Comparison of ENCODE assay signal across 1 cellular context in the genomic region with DNA sequence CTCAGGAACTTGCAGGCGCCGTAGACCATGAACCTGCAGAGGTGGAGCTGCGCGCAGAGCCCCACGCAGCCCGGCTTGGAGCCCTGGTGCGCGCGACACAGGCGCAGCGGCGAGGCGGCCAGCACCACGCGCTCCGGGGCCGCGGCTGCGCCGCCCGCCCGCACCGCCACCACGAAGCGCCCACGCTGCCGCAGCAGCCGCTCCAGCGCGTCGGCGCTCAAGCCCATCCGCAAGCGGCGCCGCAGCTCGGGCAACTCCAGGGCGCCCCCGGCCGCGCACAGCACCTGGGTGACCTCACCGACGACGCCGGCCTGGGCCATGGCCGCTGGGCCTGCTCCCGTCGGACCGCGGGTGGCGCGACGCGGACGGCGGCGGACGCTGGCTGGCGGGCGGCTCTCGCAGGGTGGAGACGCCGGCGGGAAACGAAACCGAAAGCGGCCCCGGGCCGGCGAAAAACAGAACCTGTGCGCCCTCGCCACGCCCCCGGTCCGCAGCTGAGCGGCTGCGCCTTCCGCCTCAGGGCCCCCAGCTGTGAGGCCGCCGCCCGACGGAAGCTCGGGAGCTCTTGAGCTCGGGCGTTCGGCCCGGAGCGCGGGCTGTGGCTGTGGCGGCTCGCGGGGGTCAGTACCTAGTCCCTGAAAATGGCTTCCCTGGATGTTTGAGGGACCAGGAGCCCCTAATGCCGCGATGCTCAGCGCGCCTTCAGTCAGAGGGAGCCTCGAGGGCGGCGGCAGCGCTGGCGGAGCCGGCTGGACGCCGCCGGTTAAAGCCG.
TF ChIP-seq lines count a peak whose summit lies in the region.

A gene with protein sequence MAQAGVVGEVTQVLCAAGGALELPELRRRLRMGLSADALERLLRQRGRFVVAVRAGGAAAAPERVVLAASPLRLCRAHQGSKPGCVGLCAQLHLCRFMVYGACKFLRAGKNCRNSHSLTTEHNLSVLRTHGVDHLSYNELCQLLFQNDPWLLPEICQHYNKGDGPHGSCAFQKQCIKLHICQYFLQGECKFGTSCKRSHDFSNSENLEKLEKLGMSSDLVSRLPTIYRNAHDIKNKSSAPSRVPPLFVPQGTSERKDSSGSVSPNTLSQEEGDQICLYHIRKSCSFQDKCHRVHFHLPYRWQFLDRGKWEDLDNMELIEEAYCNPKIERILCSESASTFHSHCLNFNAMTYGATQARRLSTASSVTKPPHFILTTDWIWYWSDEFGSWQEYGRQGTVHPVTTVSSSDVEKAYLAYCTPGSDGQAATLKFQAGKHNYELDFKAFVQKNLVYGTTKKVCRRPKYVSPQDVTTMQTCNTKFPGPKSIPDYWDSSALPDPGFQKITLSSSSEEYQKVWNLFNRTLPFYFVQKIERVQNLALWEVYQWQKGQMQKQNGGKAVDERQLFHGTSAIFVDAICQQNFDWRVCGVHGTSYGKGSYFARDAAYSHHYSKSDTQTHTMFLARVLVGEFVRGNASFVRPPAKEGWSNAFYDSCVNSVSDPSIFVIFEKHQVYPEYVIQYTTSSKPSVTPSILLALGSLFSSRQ (minus strand): TSS at position 424 of the 772 bp plus-strand sequence. CDS start 104 bp downstream, at position 320.

TF ChIP-seq in HepG2, 621 proteins besides CTCF, POLR2A, EP300 and RAD21 (continued from another document and continues in another):
- no peak for TF ChIP-seq TFE3 (CRISPR knock-in tag; IDR thresholded peaks at IDR 0.05)
- TF ChIP-seq ZNF660 (CRISPR knock-in tag; IDR thresholded peaks at IDR 0.05; ENCODE audit: borderline replicate concordance, low read depth), result no peak
- TF ChIP-seq RELA (CRISPR knock-in tag; IDR thresholded peaks at IDR 0.05), result no peak
- TF ChIP-seq ZBTB42 (CRISPR knock-in tag; IDR thresholded peaks at IDR 0.05), result no peak
- TF ChIP-seq, protein P1, sequence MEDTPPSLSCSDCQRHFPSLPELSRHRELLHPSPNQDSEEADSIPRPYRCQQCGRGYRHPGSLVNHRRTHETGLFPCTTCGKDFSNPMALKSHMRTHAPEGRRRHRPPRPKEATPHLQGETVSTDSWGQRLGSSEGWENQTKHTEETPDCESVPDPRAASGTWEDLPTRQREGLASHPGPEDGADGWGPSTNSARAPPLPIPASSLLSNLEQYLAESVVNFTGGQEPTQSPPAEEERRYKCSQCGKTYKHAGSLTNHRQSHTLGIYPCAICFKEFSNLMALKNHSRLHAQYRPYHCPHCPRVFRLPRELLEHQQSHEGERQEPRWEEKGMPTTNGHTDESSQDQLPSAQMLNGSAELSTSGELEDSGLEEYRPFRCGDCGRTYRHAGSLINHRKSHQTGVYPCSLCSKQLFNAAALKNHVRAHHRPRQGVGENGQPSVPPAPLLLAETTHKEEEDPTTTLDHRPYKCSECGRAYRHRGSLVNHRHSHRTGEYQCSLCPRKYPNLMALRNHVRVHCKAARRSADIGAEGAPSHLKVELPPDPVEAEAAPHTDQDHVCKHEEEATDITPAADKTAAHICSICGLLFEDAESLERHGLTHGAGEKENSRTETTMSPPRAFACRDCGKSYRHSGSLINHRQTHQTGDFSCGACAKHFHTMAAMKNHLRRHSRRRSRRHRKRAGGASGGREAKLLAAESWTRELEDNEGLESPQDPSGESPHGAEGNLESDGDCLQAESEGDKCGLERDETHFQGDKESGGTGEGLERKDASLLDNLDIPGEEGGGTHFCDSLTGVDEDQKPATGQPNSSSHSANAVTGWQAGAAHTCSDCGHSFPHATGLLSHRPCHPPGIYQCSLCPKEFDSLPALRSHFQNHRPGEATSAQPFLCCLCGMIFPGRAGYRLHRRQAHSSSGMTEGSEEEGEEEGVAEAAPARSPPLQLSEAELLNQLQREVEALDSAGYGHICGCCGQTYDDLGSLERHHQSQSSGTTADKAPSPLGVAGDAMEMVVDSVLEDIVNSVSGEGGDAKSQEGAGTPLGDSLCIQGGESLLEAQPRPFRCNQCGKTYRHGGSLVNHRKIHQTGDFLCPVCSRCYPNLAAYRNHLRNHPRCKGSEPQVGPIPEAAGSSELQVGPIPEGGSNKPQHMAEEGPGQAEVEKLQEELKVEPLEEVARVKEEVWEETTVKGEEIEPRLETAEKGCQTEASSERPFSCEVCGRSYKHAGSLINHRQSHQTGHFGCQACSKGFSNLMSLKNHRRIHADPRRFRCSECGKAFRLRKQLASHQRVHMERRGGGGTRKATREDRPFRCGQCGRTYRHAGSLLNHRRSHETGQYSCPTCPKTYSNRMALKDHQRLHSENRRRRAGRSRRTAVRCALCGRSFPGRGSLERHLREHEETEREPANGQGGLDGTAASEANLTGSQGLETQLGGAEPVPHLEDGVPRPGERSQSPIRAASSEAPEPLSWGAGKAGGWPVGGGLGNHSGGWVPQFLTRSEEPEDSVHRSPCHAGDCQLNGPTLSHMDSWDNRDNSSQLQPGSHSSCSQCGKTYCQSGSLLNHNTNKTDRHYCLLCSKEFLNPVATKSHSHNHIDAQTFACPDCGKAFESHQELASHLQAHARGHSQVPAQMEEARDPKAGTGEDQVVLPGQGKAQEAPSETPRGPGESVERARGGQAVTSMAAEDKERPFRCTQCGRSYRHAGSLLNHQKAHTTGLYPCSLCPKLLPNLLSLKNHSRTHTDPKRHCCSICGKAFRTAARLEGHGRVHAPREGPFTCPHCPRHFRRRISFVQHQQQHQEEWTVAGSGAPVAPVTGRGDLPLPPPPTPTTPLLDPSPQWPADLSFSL (CRISPR knock-in tag; IDR thresholded peaks at IDR 0.05), result no peak
- TF ChIP-seq SCMH1 (CRISPR knock-in tag; IDR thresholded peaks at IDR 0.05; ENCODE audit: borderline replicate concordance), result no peak
- no peak for TF ChIP-seq ZNF407 (CRISPR knock-in tag; IDR thresholded peaks at IDR 0.05; ENCODE audit: not compliant biosample characterization)
- peak; percentile 63 for TF ChIP-seq POLR2G (IDR thresholded peaks at IDR 0.05; ENCODE audit: low read depth, low read length)
- TF ChIP-seq ZNF264 (CRISPR knock-in tag; IDR thresholded peaks at IDR 0.05), result peak; percentile 27; the same call in 1 of the 2 replicates
- no peak for TF ChIP-seq ZNF232 (CRISPR knock-in tag; IDR thresholded peaks at IDR 0.05; ENCODE audit: borderline replicate concordance)
- TF ChIP-seq ZFY (CRISPR knock-in tag; IDR thresholded peaks at IDR 0.05), result peak; percentile 91
- TF ChIP-seq HOXA3 (CRISPR knock-in tag; IDR thresholded peaks at IDR 0.05), result peak; percentile 83
- no peak for TF ChIP-seq ZNF652 (CRISPR knock-in tag; IDR thresholded peaks at IDR 0.05; ENCODE audit: borderline replicate concordance, low read depth)
- no peak for TF ChIP-seq ZFP62 (CRISPR knock-in tag; IDR thresholded peaks at IDR 0.05)
- peak; percentile 56 for TF ChIP-seq ZNF709 (CRISPR knock-in tag; IDR thresholded peaks at IDR 0.05)
- TF ChIP-seq RORA (CRISPR knock-in tag; IDR thresholded peaks at IDR 0.05), result no peak
- TF ChIP-seq PAF1 (CRISPR knock-in tag; IDR thresholded peaks at IDR 0.05), result no peak
- TF ChIP-seq ARNT2 (CRISPR knock-in tag; IDR thresholded peaks at IDR 0.05; ENCODE audit: low read depth), result peak; percentile 78; the same call in 1 of the 2 replicates
- TF ChIP-seq ZNF768 (CRISPR knock-in tag; IDR thresholded peaks at IDR 0.05), result peak; percentile 20; the same call in 1 of the 2 replicates
- TF ChIP-seq, protein P2, sequence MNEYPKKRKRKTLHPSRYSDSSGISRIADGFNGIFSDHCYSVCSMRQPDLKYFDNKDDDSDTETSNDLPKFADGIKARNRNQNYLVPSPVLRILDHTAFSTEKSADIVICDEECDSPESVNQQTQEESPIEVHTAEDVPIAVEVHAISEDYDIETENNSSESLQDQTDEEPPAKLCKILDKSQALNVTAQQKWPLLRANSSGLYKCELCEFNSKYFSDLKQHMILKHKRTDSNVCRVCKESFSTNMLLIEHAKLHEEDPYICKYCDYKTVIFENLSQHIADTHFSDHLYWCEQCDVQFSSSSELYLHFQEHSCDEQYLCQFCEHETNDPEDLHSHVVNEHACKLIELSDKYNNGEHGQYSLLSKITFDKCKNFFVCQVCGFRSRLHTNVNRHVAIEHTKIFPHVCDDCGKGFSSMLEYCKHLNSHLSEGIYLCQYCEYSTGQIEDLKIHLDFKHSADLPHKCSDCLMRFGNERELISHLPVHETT (CRISPR knock-in tag; conservative IDR thresholded peaks at IDR 0.05), result no peak
- TF ChIP-seq, protein P3, sequence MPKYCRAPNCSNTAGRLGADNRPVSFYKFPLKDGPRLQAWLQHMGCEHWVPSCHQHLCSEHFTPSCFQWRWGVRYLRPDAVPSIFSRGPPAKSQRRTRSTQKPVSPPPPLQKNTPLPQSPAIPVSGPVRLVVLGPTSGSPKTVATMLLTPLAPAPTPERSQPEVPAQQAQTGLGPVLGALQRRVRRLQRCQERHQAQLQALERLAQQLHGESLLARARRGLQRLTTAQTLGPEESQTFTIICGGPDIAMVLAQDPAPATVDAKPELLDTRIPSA (CRISPR knock-in tag; IDR thresholded peaks at IDR 0.05; ENCODE audit: borderline replicate concordance), result no peak
- TF ChIP-seq ZNF704 (CRISPR knock-in tag; IDR thresholded peaks at IDR 0.05; ENCODE audit: borderline replicate concordance), result no peak; the same call in 1 of the 2 replicates
- no peak for TF ChIP-seq KLF11 (CRISPR knock-in tag; IDR thresholded peaks at IDR 0.05)
- no peak for TF ChIP-seq AHR (CRISPR knock-in tag; IDR thresholded peaks at IDR 0.05)
- TF ChIP-seq ZNF274 (CRISPR knock-in tag; IDR thresholded peaks at IDR 0.05), result peak; percentile 69; the same call in 1 of the 2 replicates
- TF ChIP-seq NAIF1 (CRISPR knock-in tag; IDR thresholded peaks at IDR 0.05; ENCODE audit: borderline replicate concordance), result no peak
- peak; percentile 67; the same call in 1 of the 2 replicates for TF ChIP-seq ZNF501 (CRISPR knock-in tag; IDR thresholded peaks at IDR 0.05)
- TF ChIP-seq TCF12 (IDR thresholded peaks at IDR 0.05), result no peak
- no peak for TF ChIP-seq TCF12 (CRISPR knock-in tag; IDR thresholded peaks at IDR 0.05)
